ENCODE assay signal across 2 cellular contexts in the genomic region with DNA sequence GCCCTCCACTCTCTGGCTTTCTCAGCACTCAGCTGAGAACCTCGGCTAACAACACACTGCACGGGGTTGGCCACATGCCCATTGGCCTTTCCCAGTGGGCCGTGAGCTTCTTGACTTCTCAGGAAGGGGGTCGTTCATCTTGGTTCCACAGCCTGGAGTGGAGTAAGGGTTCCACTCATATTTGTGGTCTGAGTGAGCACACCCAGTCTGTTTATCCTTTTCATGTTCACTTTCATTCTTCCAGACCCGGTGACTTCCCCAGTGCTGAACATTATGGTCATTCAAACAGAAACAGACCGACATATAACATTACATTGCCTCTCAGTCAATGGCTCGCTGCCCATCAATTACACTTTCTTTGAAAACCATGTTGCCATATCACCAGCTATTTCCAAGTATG.
TF ChIP-seq lines count a peak whose summit lies in the region.

No MANE protein-coding gene starts in this region.

TF ChIP-seq in SK-N-SH, 30 proteins besides CTCF, POLR2A, EP300 and RAD21 (continued from another document):
- TF ChIP-seq, protein P1, sequence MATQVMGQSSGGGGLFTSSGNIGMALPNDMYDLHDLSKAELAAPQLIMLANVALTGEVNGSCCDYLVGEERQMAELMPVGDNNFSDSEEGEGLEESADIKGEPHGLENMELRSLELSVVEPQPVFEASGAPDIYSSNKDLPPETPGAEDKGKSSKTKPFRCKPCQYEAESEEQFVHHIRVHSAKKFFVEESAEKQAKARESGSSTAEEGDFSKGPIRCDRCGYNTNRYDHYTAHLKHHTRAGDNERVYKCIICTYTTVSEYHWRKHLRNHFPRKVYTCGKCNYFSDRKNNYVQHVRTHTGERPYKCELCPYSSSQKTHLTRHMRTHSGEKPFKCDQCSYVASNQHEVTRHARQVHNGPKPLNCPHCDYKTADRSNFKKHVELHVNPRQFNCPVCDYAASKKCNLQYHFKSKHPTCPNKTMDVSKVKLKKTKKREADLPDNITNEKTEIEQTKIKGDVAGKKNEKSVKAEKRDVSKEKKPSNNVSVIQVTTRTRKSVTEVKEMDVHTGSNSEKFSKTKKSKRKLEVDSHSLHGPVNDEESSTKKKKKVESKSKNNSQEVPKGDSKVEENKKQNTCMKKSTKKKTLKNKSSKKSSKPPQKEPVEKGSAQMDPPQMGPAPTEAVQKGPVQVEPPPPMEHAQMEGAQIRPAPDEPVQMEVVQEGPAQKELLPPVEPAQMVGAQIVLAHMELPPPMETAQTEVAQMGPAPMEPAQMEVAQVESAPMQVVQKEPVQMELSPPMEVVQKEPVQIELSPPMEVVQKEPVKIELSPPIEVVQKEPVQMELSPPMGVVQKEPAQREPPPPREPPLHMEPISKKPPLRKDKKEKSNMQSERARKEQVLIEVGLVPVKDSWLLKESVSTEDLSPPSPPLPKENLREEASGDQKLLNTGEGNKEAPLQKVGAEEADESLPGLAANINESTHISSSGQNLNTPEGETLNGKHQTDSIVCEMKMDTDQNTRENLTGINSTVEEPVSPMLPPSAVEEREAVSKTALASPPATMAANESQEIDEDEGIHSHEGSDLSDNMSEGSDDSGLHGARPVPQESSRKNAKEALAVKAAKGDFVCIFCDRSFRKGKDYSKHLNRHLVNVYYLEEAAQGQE (IDR thresholded peaks at IDR 0.05; ENCODE audit: low read depth, low read length), result no peak
- TF ChIP-seq PBX3 (IDR thresholded peaks at IDR 0.05) (peak; percentile 39), GATA2 (CRISPR knock-in tag; IDR thresholded peaks at IDR 0.05) (no peak)
TF ChIP-seq in SK-N-SH: peak in this region for 2.

TF ChIP-seq in SK-N-SH treated with all-trans-retinoic acid at 6 μM for 48 hours, 23 proteins besides CTCF, POLR2A, EP300 and RAD21 (continued from another document):
- TF ChIP-seq ISL1 (CRISPR knock-in tag; IDR thresholded peaks at IDR 0.05) (no peak), ZC3H10 (CRISPR knock-in tag; IDR thresholded peaks at IDR 0.05) (no peak), ZFP3 (CRISPR knock-in tag; IDR thresholded peaks at IDR 0.05) (no peak)
- TF ChIP-seq, protein P2, sequence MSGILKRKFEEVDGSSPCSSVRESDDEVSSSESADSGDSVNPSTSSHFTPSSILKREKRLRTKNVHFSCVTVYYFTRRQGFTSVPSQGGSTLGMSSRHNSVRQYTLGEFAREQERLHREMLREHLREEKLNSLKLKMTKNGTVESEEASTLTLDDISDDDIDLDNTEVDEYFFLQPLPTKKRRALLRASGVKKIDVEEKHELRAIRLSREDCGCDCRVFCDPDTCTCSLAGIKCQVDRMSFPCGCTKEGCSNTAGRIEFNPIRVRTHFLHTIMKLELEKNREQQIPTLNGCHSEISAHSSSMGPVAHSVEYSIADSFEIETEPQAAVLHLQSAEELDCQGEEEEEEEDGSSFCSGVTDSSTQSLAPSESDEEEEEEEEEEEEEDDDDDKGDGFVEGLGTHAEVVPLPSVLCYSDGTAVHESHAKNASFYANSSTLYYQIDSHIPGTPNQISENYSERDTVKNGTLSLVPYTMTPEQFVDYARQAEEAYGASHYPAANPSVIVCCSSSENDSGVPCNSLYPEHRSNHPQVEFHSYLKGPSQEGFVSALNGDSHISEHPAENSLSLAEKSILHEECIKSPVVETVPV (CRISPR knock-in tag; IDR thresholded peaks at IDR 0.05), result no peak
TF ChIP-seq in SK-N-SH treated with all-trans-retinoic acid at 6 μM for 48 hours: peak in this region for 0.
